27 cellular contexts compared by ENCODE assay signal in genomic region chr3:54527953-54528352, GRCh38.
DNase-seq lines count a peak whose midpoint lies in the region; ATAC-seq, FAIRE-seq and TF ChIP-seq lines count a peak whose summit lies in the region.
"Had no signal": no experiment of that assay in that cellular context is flagged by ENCODE, and none has a peak within 500 bp of the region (broad histone marks: within the 10 kb centered on the region; RNA-seq: fewer than 3 reads in every experiment).

No MANE protein-coding gene starts in this region.

- FAIRE-seq in astrocyte (lab: Jason Lieb, UNC), result no peak
- no peak for FAIRE-seq in urothelium cell line (lab: Jason Lieb, UNC)
- FAIRE-seq: D721Med, endothelial cell of umbilical vein had no signal

- H3K27me3 ChIP-seq in breast epithelium (no peaks in the 10 kb centered on the region), astrocyte (ENCODE audit: insufficient read depth, low read length) (no peaks in the 10 kb centered on the region)
- H3K27me3 ChIP-seq: transverse colon had no signal

- H3K4me3 ChIP-seq in breast epithelium (no peak overlapping the region), astrocyte (ENCODE audit: insufficient read depth, low read depth, low read length) (no peak overlapping the region)
- H3K4me3 ChIP-seq: SK-N-MC, transverse colon had no signal

- H3K27me3 Mint-ChIP-seq in MCF 10A (ENCODE audit: insufficient read depth, unreplicated experiment) (peaks cover 22% of the 10 kb centered on the region), astrocyte (ENCODE audit: low read depth, unreplicated experiment) (peaks cover 6% of the 10 kb centered on the region)
- no peaks in the 10 kb centered on the region for H3K27me3 Mint-ChIP-seq in activated CD4-positive, alpha-beta T cell treated with anti-CD3 and anti-CD28 coated beads, Interleukin-2, amount 10 ng/mL, durations not matched to agents 7 days and 5 days
- H3K27me3 Mint-ChIP-seq: activated CD4-positive, alpha-beta memory T cell treated with anti-CD3 and anti-CD28 coated beads, Interleukin-2, amount 10 ng/mL, durations not matched to agents 7 days and 5 days had no signal

- no peak overlapping the region for H3K27ac ChIP-seq in breast epithelium
- no peak overlapping the region for H3K27ac ChIP-seq in astrocyte (ENCODE audit: low read depth, low read length)
- H3K27ac ChIP-seq: SK-N-MC, transverse colon had no signal

- intact Hi-C loops in MCF 10A (cut with micrococcal nuclease), result no loop called here
- intact Hi-C loops in breast epithelium (cut with DNase I; ENCODE audit: low total_unique reads), result no loop called here

- no peak overlapping the region for H3K4me2 ChIP-seq in astrocyte (ENCODE audit: low read length)

- BruUV-seq in MCF 10A (replicated peaks; lab: Mats Ljungman, UMichigan), result no TSS peak

- H3K4me1 ChIP-seq in breast epithelium (no peaks in the 10 kb centered on the region), astrocyte (ENCODE audit: insufficient read depth, low read length) (peaks cover 5% of the 10 kb centered on the region)
- H3K4me1 ChIP-seq: transverse colon had no signal

- no peaks in the 10 kb centered on the region for H3K79me2 ChIP-seq in astrocyte (ENCODE audit: insufficient read depth, low read length)

- CTCF ChIA-PET in MCF 10A (lab: Yijun Ruan, JAX), result interaction anchor here (0.6 to 1.4 kb wide), 3 partner anchors 10 to 501 kb away, joined by 3 to 4 read pairs (median 3); no protein-coding TSS in a partner anchor
- CTCF ChIA-PET in activated CD4-positive, alpha-beta T cell treated with anti-CD3 and anti-CD28 coated beads, Interleukin-2, amount 10 ng/mL, durations not matched to agents 7 days and 5 days (lab: Charles Lee), result no interaction called here

- H3K27ac Mint-ChIP-seq in MCF 10A (ENCODE audit: low read depth, unreplicated experiment) (no peak overlapping the region), astrocyte (ENCODE audit: unreplicated experiment) (peak overlapping the region; percentile 79)
- H3K27ac Mint-ChIP-seq in activated CD4-positive, alpha-beta T cell treated with anti-CD3 and anti-CD28 coated beads, Interleukin-2, amount 10 ng/mL, durations not matched to agents 7 days and 5 days, result no peak overlapping the region
- H3K27ac Mint-ChIP-seq: activated CD4-positive, alpha-beta memory T cell treated with anti-CD3 and anti-CD28 coated beads, Interleukin-2, amount 10 ng/mL, durations not matched to agents 7 days and 5 days; H9 had no signal

- no peak for ATAC-seq in GM18519 (IDR thresholded peaks at IDR 0.05; ENCODE audit: low FRiP score, unreplicated experiment)
- ATAC-seq: stimulated activated naive CD8-positive, alpha-beta T cell treated with anti-CD3 and anti-CD28 coated beads, Interleukin-15, Interleukin-2, amounts not matched to agents 100 U/mL and 50 U/mL, for 24 hours had no signal

- no peaks in the 10 kb centered on the region for H4K20me1 ChIP-seq in astrocyte (ENCODE audit: insufficient read depth, low read length)

- DNase-seq in MCF 10A (ENCODE audit: unreplicated experiment), result peak; percentile 11
- no peak for DNase-seq in breast epithelium (ENCODE audit: low spot score in 2 of 2)
- DNase-seq in astrocyte (ENCODE audit: low read depth), result peak; percentile 51
- DNase-seq in iris pigment epithelial cell (ENCODE audit: low read depth), result peak; percentile 3
- peak; percentile 15 for DNase-seq in urothelium cell line (ENCODE audit: low spot score)
- DNase-seq in activated CD4-positive, alpha-beta T cell treated with anti-CD3 and anti-CD28 coated beads, Interleukin-2, amount 10 ng/mL, durations not matched to agents 7 days and 5 days, result no peak
- no peak for DNase-seq in hepatic stellate cell (ENCODE audit: low spot score)
- DNase-seq: 8988T; activated CD4-positive, alpha-beta memory T cell treated with anti-CD3 and anti-CD28 coated beads, Interleukin-2, amount 10 ng/mL, durations not matched to agents 7 days and 5 days; activated gamma-delta T cell; activated T-cell treated with anti-CD3 and anti-CD28 coated beads for 4 hours; caudate nucleus; dermis blood vessel endothelial cell; H9; mesendoderm; MM.1S; NCI-H1436 treated with DMSO at 0.1 percent for 48 hours; NCI-H526; nucleus accumbens; stimulated activated CD4-positive, alpha-beta T cell treated with anti-CD3 and anti-CD28 coated beads, Interleukin-12 subunit alpha, Interleukin-12 subunit beta, amount 100 ng/mL, for 4 hours; stimulated activated CD4-positive, alpha-beta T cell treated with anti-CD3 and anti-CD28 coated beads, Interleukin-4, amount 100 ng/mL, for 4 hours; stimulated activated naive CD8-positive, alpha-beta T cell treated with anti-CD3 and anti-CD28 coated beads, Interleukin-15, Interleukin-2, amounts not matched to agents 100 U/mL and 50 U/mL, for 24 hours; transverse colon had no signal

- no peaks in the 10 kb centered on the region for H3K36me3 Mint-ChIP-seq in MCF 10A (ENCODE audit: insufficient read depth, unreplicated experiment)
- no peaks in the 10 kb centered on the region for H3K36me3 Mint-ChIP-seq in astrocyte (ENCODE audit: low read depth, unreplicated experiment)
- no peaks in the 10 kb centered on the region for H3K36me3 Mint-ChIP-seq in activated CD4-positive, alpha-beta T cell treated with anti-CD3 and anti-CD28 coated beads, Interleukin-2, amount 10 ng/mL, durations not matched to agents 7 days and 5 days (ENCODE audit: low read depth)

- no peak for TF ChIP-seq CTCF in MCF 10A (IDR thresholded peaks at IDR 0.05; ENCODE audit: unreplicated experiment)
- no peak for TF ChIP-seq CTCF in breast epithelium (IDR thresholded peaks at IDR 0.05)
- no peak for TF ChIP-seq CTCF in astrocyte (IDR thresholded peaks at IDR 0.05; ENCODE audit: insufficient read depth, low read depth, low read length)

- H3K4me1 Mint-ChIP-seq in MCF 10A (ENCODE audit: insufficient read depth, unreplicated experiment) (no peaks in the 10 kb centered on the region), astrocyte (ENCODE audit: low read depth, unreplicated experiment) (peaks cover 8% of the 10 kb centered on the region)
- no peaks in the 10 kb centered on the region for H3K4me1 Mint-ChIP-seq in activated CD4-positive, alpha-beta T cell treated with anti-CD3 and anti-CD28 coated beads, Interleukin-2, amount 10 ng/mL, durations not matched to agents 7 days and 5 days
- H3K4me1 Mint-ChIP-seq: activated CD4-positive, alpha-beta memory T cell treated with anti-CD3 and anti-CD28 coated beads, Interleukin-2, amount 10 ng/mL, durations not matched to agents 7 days and 5 days had no signal

- TF ChIP-seq POLR2A in breast epithelium (IDR thresholded peaks at IDR 0.05), result no peak

- no peak overlapping the region for H3K4me3 Mint-ChIP-seq in MCF 10A (ENCODE audit: unreplicated experiment)
- H3K4me3 Mint-ChIP-seq in astrocyte (ENCODE audit: unreplicated experiment), result no peak overlapping the region
- H3K4me3 Mint-ChIP-seq in activated CD4-positive, alpha-beta T cell treated with anti-CD3 and anti-CD28 coated beads, Interleukin-2, amount 10 ng/mL, durations not matched to agents 7 days and 5 days, result no peak overlapping the region
- H3K4me3 Mint-ChIP-seq: activated CD4-positive, alpha-beta memory T cell treated with anti-CD3 and anti-CD28 coated beads, Interleukin-2, amount 10 ng/mL, durations not matched to agents 7 days and 5 days; H9 had no signal

- H3K9ac ChIP-seq in astrocyte (ENCODE audit: low read length), result no peak overlapping the region

- no peak overlapping the region for H2AFZ ChIP-seq in astrocyte (ENCODE audit: low read depth, low read length)

- H3K9me3 ChIP-seq in breast epithelium (peaks cover 0 to 33% of the 10 kb centered on the region in 2 donors), astrocyte (ENCODE audit: insufficient read depth, low read depth, low read length) (no peaks in the 10 kb centered on the region)

- POLR2A ChIA-PET in MCF 10A (lab: Yijun Ruan, JAX), result interaction anchor here (0.6 kb wide), 1 partner anchor 166 kb away, joined by 3 read pairs; no protein-coding TSS in a partner anchor
- POLR2A ChIA-PET in activated CD4-positive, alpha-beta T cell treated with anti-CD3 and anti-CD28 coated beads, Interleukin-2, amount 10 ng/mL, durations not matched to agents 7 days and 5 days (lab: Charles Lee), result no interaction called here

- no peaks in the 10 kb centered on the region for H3K36me3 ChIP-seq in breast epithelium
- H3K36me3 ChIP-seq in astrocyte (ENCODE audit: insufficient read depth, low read length), result no peaks in the 10 kb centered on the region
- H3K36me3 ChIP-seq: transverse colon had no signal

- H3K9me3 Mint-ChIP-seq in MCF 10A (ENCODE audit: unreplicated experiment) (no peaks in the 10 kb centered on the region), astrocyte (ENCODE audit: unreplicated experiment) (peaks cover 3% of the 10 kb centered on the region)
- H3K9me3 Mint-ChIP-seq in activated CD4-positive, alpha-beta T cell treated with anti-CD3 and anti-CD28 coated beads, Interleukin-2, amount 10 ng/mL, durations not matched to agents 7 days and 5 days, result peaks cover 7% of the 10 kb centered on the region

Comparison
In these comparisons a context has a peak if more than half of its experiments do, and no peak if none do; other contexts are left out.
1. DNase-seq: peak in MCF 10A (single experiment), astrocyte (single experiment), iris pigment epithelial cell (single experiment) and urothelium cell line (single experiment); none in breast epithelium (0 of 2), activated CD4-positive, alpha-beta T cell treated with anti-CD3 and anti-CD28 coated beads, Interleukin-2, amount 10 ng/mL, durations not matched to agents 7 days and 5 days (single experiment) and hepatic stellate cell (single experiment).